19 cellular contexts compared by ENCODE assay signal in genomic region chr16:89823087-89823823, GRCh38. TPM values are rescaled to one million over a fixed set of nuclear protein-coding genes. Genes with fewer than 3 reads are reported as not detected.
A peak's percentile ranks its signal among the peaks of the same experiment; 100 is the strongest.
DNase-seq lines count a peak whose midpoint lies in the region; ATAC-seq and TF ChIP-seq lines count a peak whose summit lies in the region.
"Had no signal": no experiment of that assay in that cellular context is flagged by ENCODE, and none has a peak within 500 bp of the region (broad histone marks: within the 10 kb centered on the region; RNA-seq: fewer than 3 reads in every experiment).

No MANE protein-coding gene starts in this region.

- TF ChIP-seq RAD21 in HCT116 (IDR thresholded peaks at IDR 0.05; ENCODE audit: low read depth), result no peak

- no TSS peak for BruUV-seq in HCT116 (replicated peaks; lab: Mats Ljungman, UMichigan)
- no TSS peak for BruUV-seq in PC-9 (replicated peaks; lab: Mats Ljungman, UMichigan)

- no peak for TF ChIP-seq CTCF in HCT116 (IDR thresholded peaks at IDR 0.05 in 2 of 3, conservative IDR thresholded peaks at IDR 0.05 in 1 of 3; ENCODE audit: borderline replicate concordance in 1 of 3, insufficient read depth in 1 of 3, low read depth in 2 of 3, low read length in 2 of 3)
- no peak for TF ChIP-seq CTCF in PC-9 (conservative IDR thresholded peaks at IDR 0.05)
- TF ChIP-seq CTCF in psoas muscle (IDR thresholded peaks at IDR 0.05), result no peak

- H3F3A ChIP-seq in PC-9 (ENCODE audit: insufficient read depth, low read depth), result peaks cover 12% of the 10 kb centered on the region; the same call in 1 of the 2 replicates

- ATAC-seq in HCT116 (no peak), psoas muscle (no peak)
- ATAC-seq: gastrocnemius medialis; left ventricle myocardium superior; stimulated activated effector memory CD8-positive, alpha-beta T cell treated with anti-CD3 and anti-CD28 coated beads, Interleukin-12 subunit alpha, Interleukin-12 subunit beta, amount 100 ng/mL, for 72 hours had no signal

- H3K27me3 ChIP-seq in HCT116 (ENCODE audit: insufficient read depth, low read length), result no peaks in the 10 kb centered on the region
- no peaks in the 10 kb centered on the region for H3K27me3 ChIP-seq in PC-9 (ENCODE audit: insufficient read depth, low read depth)
- no peaks in the 10 kb centered on the region for H3K27me3 ChIP-seq in trophoblast cell (ENCODE audit: insufficient read depth, low read length)
- peaks cover 0 to 6% (median 2%) of the 10 kb centered on the region in 3 donors for H3K27me3 ChIP-seq in psoas muscle (ENCODE audit: insufficient read depth in 3 of 3, low read length in 2 of 3)
- H3K27me3 ChIP-seq: ovary, tibial nerve had no signal

- no peak overlapping the region for H2BK12ac ChIP-seq in trophoblast cell (ENCODE audit: low read length)

- no peak for TF ChIP-seq POLR2A in HCT116 (IDR thresholded peaks at IDR 0.05; ENCODE audit: borderline replicate concordance, extremely low read depth, insufficient read depth, insufficient read length)

- DNase-seq in HCT116 (ENCODE audit: low read depth, low spot score) (no peak), NCI-H2081 treated with DMSO at 0.1 percent for 48 hours (lab: John Stamatoyannopoulos, UW) (peak; percentile 79), PC-9 (no peak), trophoblast cell (no peak), psoas muscle (no peak), cerebellar cortex (ENCODE audit: low spot score) (no peak)
- DNase-seq in central memory CD4-positive, alpha-beta T cell, result no peak
- DNase-seq: activated CD4-positive, alpha-beta T cell treated with anti-CD3 and anti-CD28 coated beads for 4 hours; cortex of kidney; gastrocnemius medialis; Kasumi-1; left ventricle myocardium superior; NCI-H1694; ovary; SIG-M5 had no signal

- H3K9ac ChIP-seq in HCT116 (ENCODE audit: low read length), result no peak overlapping the region
- no peak overlapping the region for H3K9ac ChIP-seq in trophoblast cell (ENCODE audit: low read length)

- no peak overlapping the region for H2BK120ac ChIP-seq in trophoblast cell (ENCODE audit: insufficient read depth, low read length, poor library complexity)

- H4K8ac ChIP-seq in trophoblast cell (ENCODE audit: low read depth, low read length), result no peak overlapping the region

- POLR2A ChIA-PET in HCT116 (lab: Charles Lee), result no interaction called here
- POLR2A ChIA-PET in PC-9 (lab: Charles Lee; ENCODE audit: unreplicated experiment), result no interaction called here

- H4K12ac ChIP-seq in trophoblast cell (ENCODE audit: low read depth, low read length), result no peak overlapping the region

- H3K18ac ChIP-seq in trophoblast cell (ENCODE audit: low read length), result peak overlapping the region; percentile 21

- H3K9me2 ChIP-seq in HCT116 (ENCODE audit: insufficient read depth) (no peaks in the 10 kb centered on the region), PC-9 (ENCODE audit: insufficient read depth) (no peaks in the 10 kb centered on the region)

- H3K4me3 ChIP-seq in HCT116 (replicated peaks in 1 of 2; ENCODE audit: low read depth in 1 of 2, low read length in 2 of 2) (no peak overlapping the region), PC-9 (no peak overlapping the region), trophoblast cell (ENCODE audit: low read depth, low read length) (no peak overlapping the region), psoas muscle (no peak overlapping the region)
- H3K4me3 ChIP-seq: gastrocnemius medialis, ovary, smooth muscle cell, tibial nerve had no signal

- H3K36me3 ChIP-seq in HCT116 (ENCODE audit: control insufficient read depth in 1 of 2, insufficient read depth in 2 of 2, low read length in 2 of 2), result no peaks in the 10 kb centered on the region
- no peaks in the 10 kb centered on the region for H3K36me3 ChIP-seq in PC-9 (ENCODE audit: low read depth)
- H3K36me3 ChIP-seq in trophoblast cell (ENCODE audit: control insufficient read depth in 1 of 2, insufficient read depth in 2 of 2, low read length in 2 of 2), result no peaks in the 10 kb centered on the region
- H3K36me3 ChIP-seq in psoas muscle (ENCODE audit: insufficient read depth in 1 of 2, low read depth in 1 of 2), result no peaks in the 10 kb centered on the region
- H3K36me3 ChIP-seq: gastrocnemius medialis, ovary, tibial nerve had no signal

- CTCF ChIA-PET in HCT116 (lab: Charles Lee), result no interaction called here
- CTCF ChIA-PET in PC-9 (lab: Charles Lee), result interaction anchor here (0.6 kb wide), 1 partner anchor 89 kb away, joined by 5 read pairs; no protein-coding TSS in a partner anchor

- RAD21 ChIA-PET in HCT116 (lab: Charles Lee; ENCODE audit: low non-redundant PET in 1 of 2, low total read pairs in 2 of 2, uncharacterized antibody in 2 of 2, unreplicated experiment in 2 of 2), result interaction anchor here in 1 of 2 experiments (0.5 kb wide), 1 partner anchor 14 kb away, joined by 3 read pairs; no protein-coding TSS in a partner anchor

- H3K9me3 ChIP-seq in HCT116 (ENCODE audit: control insufficient read depth in 1 of 2, insufficient read depth in 1 of 2, low read depth in 1 of 2, low read length in 2 of 2), result no peaks in the 10 kb centered on the region
- no peaks in the 10 kb centered on the region for H3K9me3 ChIP-seq in PC-9 (ENCODE audit: insufficient read depth, low read depth)
- H3K9me3 ChIP-seq in trophoblast cell (ENCODE audit: insufficient read depth, low read depth, low read length), result peaks cover 2% of the 10 kb centered on the region
- H3K9me3 ChIP-seq in psoas muscle, result no peaks in the 10 kb centered on the region
- H3K9me3 ChIP-seq: gastrocnemius medialis, ovary, tibial nerve had no signal

- no peak overlapping the region for H3K4ac ChIP-seq in trophoblast cell (ENCODE audit: low read depth, low read length)

- H3K23ac ChIP-seq in trophoblast cell (ENCODE audit: low read length), result no peak overlapping the region

- no CpG with 5 or more reads among the region's 8 CpGs for WGBS in trophoblast cell (ENCODE audit: extremely low coverage, insufficient coverage, insufficient read length)
- 71 to 77% (median 76%) methylated on average over 8 of the region's 8 CpGs for WGBS in psoas muscle, 3 donors

- H2AFZ ChIP-seq in HCT116 (ENCODE audit: low read depth, low read length, poor library complexity, severe bottlenecking) (no peak overlapping the region), PC-9 (no peak overlapping the region), trophoblast cell (ENCODE audit: insufficient read depth, low read length, poor library complexity) (no peak overlapping the region)

- no peak overlapping the region for H2AK5ac ChIP-seq in trophoblast cell (ENCODE audit: low read length)

- intact Hi-C loops in HCT116 (cut with micrococcal nuclease) (no loop called here), PC-9 (cut with micrococcal nuclease; ENCODE audit: unreplicated experiment) (no loop called here), psoas muscle (cut with DNase I) (no loop called here)

- H2BK5ac ChIP-seq in trophoblast cell (ENCODE audit: low read depth, low read length, poor library complexity), result no peak overlapping the region

- H3K79me1 ChIP-seq in trophoblast cell (ENCODE audit: low read length), result peaks cover 4% of the 10 kb centered on the region

- H3K4me2 ChIP-seq in HCT116 (ENCODE audit: low read length) (peak overlapping the region; percentile 31; the same call in 1 of the 2 replicates), PC-9 (peak overlapping the region; percentile 12; the same call in 1 of the 2 replicates), trophoblast cell (ENCODE audit: low read length) (no peak overlapping the region)
- H3K4me2 ChIP-seq: smooth muscle cell had no signal

- H4K91ac ChIP-seq in trophoblast cell (ENCODE audit: low read depth, low read length), result no peak overlapping the region

- H3K79me2 ChIP-seq in HCT116 (ENCODE audit: insufficient read depth, low read length) (no peaks in the 10 kb centered on the region), PC-9 (ENCODE audit: low read depth) (peaks cover 3% of the 10 kb centered on the region), trophoblast cell (ENCODE audit: control insufficient read depth, insufficient read depth, low read length, poor library complexity) (no peaks in the 10 kb centered on the region)

- H4K20me1 ChIP-seq in HCT116 (ENCODE audit: insufficient read depth), result no peaks in the 10 kb centered on the region
- H4K20me1 ChIP-seq in PC-9 (ENCODE audit: insufficient read depth), result no peaks in the 10 kb centered on the region

- H3K4me1 ChIP-seq in HCT116 (ENCODE audit: control insufficient read depth in 1 of 2, insufficient read depth in 2 of 2, low read length in 2 of 2) (peaks cover 20 to 31% of the 10 kb centered on the region in 2 experiments), PC-9 (replicated peaks; ENCODE audit: insufficient read depth) (peaks cover 28% of the 10 kb centered on the region), trophoblast cell (ENCODE audit: control insufficient read depth in 1 of 2, insufficient read depth in 2 of 2, low read length in 2 of 2) (peaks cover 18% of the 10 kb centered on the region in 2 experiments), psoas muscle (no peaks in the 10 kb centered on the region)

- H3K14ac ChIP-seq in trophoblast cell (ENCODE audit: low read length), result no peak overlapping the region

- H3K27ac ChIP-seq in HCT116 (ENCODE audit: low read depth, low read length), result no peak overlapping the region
- no peak overlapping the region for H3K27ac ChIP-seq in PC-9
- H3K27ac ChIP-seq in trophoblast cell (ENCODE audit: low read depth, low read length), result peak overlapping the region; percentile 10
- H3K27ac ChIP-seq in psoas muscle, result no peak overlapping the region
- H3K27ac ChIP-seq: epithelial cell of prostate, gastrocnemius medialis, ovary, tibial nerve had no signal

TF ChIP-seq in HCT116, 20 proteins besides CTCF, POLR2A, EP300 and RAD21:
- no peak for TF ChIP-seq SP1 (IDR thresholded peaks at IDR 0.05; ENCODE audit: low read depth)
- TF ChIP-seq SRF (IDR thresholded peaks at IDR 0.05; ENCODE audit: low read depth), result no peak
TF ChIP-seq in HCT116: peak in this region for 0.

RNA-seq across cellular contexts. Expression of gene SPIRE2, which starts 5.0 kb away (rescaled TPM):
- 21.2 TPM for total RNA-seq in HCT116 (2021; ENCODE audit: unreplicated experiment)
- 10.8 and 11.3 TPM in 2 replicates for polyA plus RNA-seq in HCT116 (2012)
- 34.5 and 48.6 TPM in 2 replicates for total RNA-seq in PC-9 (2021)
- 41.1 and 43.3 TPM in 2 replicates for polyA plus RNA-seq in trophoblast cell (2013)
- under 1 TPM in 3 of 4 donors, not detected in 1; 0.14 to 0.47 (median 0.22) TPM for total RNA-seq in psoas muscle
- polyA plus RNA-seq in psoas muscle, result under 1 TPM; 0.18 to 0.48 (median 0.27) TPM

RNA-seq across cellular contexts. Expression of gene FANCA, which starts 6.8 kb away (rescaled TPM):
- total RNA-seq in HCT116 (2021; ENCODE audit: unreplicated experiment) (167 TPM), PC-9 (2021) (61.6 and 79.9 TPM in 2 replicates), psoas muscle (1 to 10 TPM in 2 of 4 donors, under 1 TPM in 2; 0.79 to 1.1 (median 0.96) TPM)
- 64.6 and 69.6 TPM in 2 replicates for polyA plus RNA-seq in HCT116 (2012)
- polyA plus RNA-seq in trophoblast cell (2013), result 31.2 TPM in 2 replicates
- polyA plus RNA-seq in psoas muscle, result 1 to 10 TPM; 2.2 to 3.7 (median 2.3) TPM

RNA-seq across cellular contexts. Expression of gene TCF25, which starts 50.1 kb away (rescaled TPM):
- total RNA-seq in HCT116 (2021; ENCODE audit: unreplicated experiment) (345 TPM), PC-9 (2021) (298 and 347 TPM in 2 replicates), psoas muscle (10 to 100 TPM; 57.6 to 93.6 (median 89.8) TPM)
- polyA plus RNA-seq in HCT116 (2012), result 354 and 371 TPM in 2 replicates
- polyA plus RNA-seq in trophoblast cell (2013), result 163 and 166 TPM in 2 replicates
- polyA plus RNA-seq in psoas muscle, result 10 to 100 TPM; 46.1 to 54.8 (median 50.7) TPM

Comparison
In these comparisons a context has a peak if more than half of its experiments do, and no peak if none do; other contexts are left out.
1. RNA of gene SPIRE2, which starts 5.0 kb away (total RNA-seq): 34.5 to 48.6 TPM in PC-9 and 21.2 TPM in HCT116 (single experiment); 0.14 to 0.47 TPM in psoas muscle; every median in the first group is over 10 times any median in the second.
2. RNA of gene FANCA, which starts 6.8 kb away (total RNA-seq): 167 TPM in HCT116 (single experiment) and 61.6 to 79.9 TPM in PC-9; 0.79 to 1.1 TPM in psoas muscle; every median in the first group is over 10 times any median in the second.